ENCODE assay signal across 8 cellular contexts in the genomic region with DNA sequence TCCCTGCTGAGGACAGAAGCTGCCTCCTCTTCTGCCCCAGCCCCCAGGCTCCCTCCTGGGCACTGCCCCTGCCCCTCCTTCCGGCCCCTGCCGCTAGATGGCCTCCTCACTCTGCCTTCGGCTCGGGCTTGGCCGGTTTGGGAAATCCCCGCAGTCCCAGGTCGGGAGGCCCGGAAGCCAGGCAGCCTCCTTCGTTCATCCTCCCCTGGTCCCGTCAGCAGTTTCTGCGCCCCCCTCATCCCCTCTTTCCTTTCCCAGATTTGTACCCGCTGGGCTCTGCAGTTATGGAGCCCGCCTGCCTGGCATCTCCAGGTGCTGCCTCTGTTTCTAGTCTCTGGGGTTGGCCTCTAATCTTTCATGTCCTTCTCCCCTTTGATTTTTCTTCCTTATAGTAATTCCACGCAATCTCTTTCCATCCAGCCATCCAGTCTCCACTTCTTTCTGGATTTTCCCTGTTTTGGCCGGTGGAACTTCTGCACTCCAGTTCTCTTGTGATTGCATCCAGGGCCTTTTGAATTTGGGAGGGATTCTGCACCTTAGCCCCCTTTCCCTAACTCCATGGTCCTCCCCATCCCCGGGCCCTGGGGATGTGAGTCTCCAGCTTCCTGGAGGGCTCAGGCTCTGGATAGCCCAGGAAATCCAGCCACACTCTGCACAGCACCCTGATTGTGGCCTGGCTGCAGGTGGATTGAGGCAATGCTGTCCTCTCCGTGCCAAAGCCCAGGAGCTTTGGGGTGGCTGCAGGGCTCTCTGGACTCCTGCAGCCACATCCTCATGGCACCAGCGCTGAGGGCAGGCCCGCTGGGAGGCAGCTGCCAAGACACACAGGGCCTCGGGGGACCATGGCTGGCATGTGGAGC. TPM values are rescaled to one million over a fixed set of nuclear protein-coding genes. Genes with fewer than 3 reads are reported as not detected.
DNase-seq lines count a peak whose midpoint lies in the region; ATAC-seq and TF ChIP-seq lines count a peak whose summit lies in the region.

No MANE protein-coding gene starts in this region.

- H3K27me3 ChIP-seq in GM23338 (ENCODE audit: insufficient read depth), result peaks cover 48% of the 10 kb centered on the region
- peaks cover 58% of the 10 kb centered on the region for H3K27me3 ChIP-seq in neural progenitor cell

- H3K27me3 Mint-ChIP-seq in GM23338 (ENCODE audit: insufficient read depth, low read depth, poor library complexity) (peaks cover 58% of the 10 kb centered on the region), endothelial cell (ENCODE audit: unreplicated experiment) (peaks cover 40% of the 10 kb centered on the region), neural progenitor cell (ENCODE audit: insufficient read depth, low read depth) (peaks cover 49% of the 10 kb centered on the region), CD14-positive monocyte (ENCODE audit: low read depth in 3 of 3) (peaks cover 56 to 70% (median 69%) of the 10 kb centered on the region in 3 donors)
- peaks cover 45% of the 10 kb centered on the region for H3K27me3 Mint-ChIP-seq in activated CD4-positive, alpha-beta memory T cell treated with anti-CD3 and anti-CD28 coated beads for 36 hours

- H3K4me2 ChIP-seq in GM23338, result 0 out of 2 replicates have a peak overlapping the region, but pooled peaks have one; percentile 48
- no peak overlapping the region for H3K4me2 ChIP-seq in neural progenitor cell

- no peak overlapping the region for H3K9ac ChIP-seq in neural progenitor cell

- peaks cover 13% of the 10 kb centered on the region; the same call in 1 of the 2 replicates for H3K4me1 ChIP-seq in GM23338 (ENCODE audit: insufficient read depth)
- peaks cover under 1% of the 10 kb centered on the region for H3K4me1 ChIP-seq in neural progenitor cell

- H3K79me2 ChIP-seq in GM23338 (replicated peaks; ENCODE audit: insufficient read depth), result no peaks in the 10 kb centered on the region
- H3K79me2 ChIP-seq in neural progenitor cell (ENCODE audit: low read depth), result no peaks in the 10 kb centered on the region

- DNase-seq in NCI-H82 (lab: John Stamatoyannopoulos, UW), result peak; percentile 42
- DNase-seq in NCI-H82 treated with DMSO at 0.1 percent for 48 hours (lab: John Stamatoyannopoulos, UW; ENCODE audit: unreplicated experiment), result no peak
- peak; percentile 87 for DNase-seq in GM23338 (ENCODE audit: low spot score)
- DNase-seq in LNCaP clone FGC (ENCODE audit: low read depth), result no peak
- peak; percentile 82 for DNase-seq in activated CD4-positive, alpha-beta memory T cell treated with anti-CD3 and anti-CD28 coated beads for 36 hours
- DNase-seq in endothelial cell (ENCODE audit: low spot score), result peak; percentile 85
- peak; percentile 86 for DNase-seq in neural progenitor cell (ENCODE audit: low spot score)
- DNase-seq in CD14-positive monocyte (ENCODE audit: low spot score), result no peak

- intact Hi-C loops in activated CD4-positive, alpha-beta memory T cell treated with anti-CD3 and anti-CD28 coated beads for 36 hours (cut with micrococcal nuclease), result loop anchor here (1.0 kb wide), 1 partner anchor 660 kb away; no protein-coding TSS in a partner anchor
- intact Hi-C loops in CD14-positive monocyte (cut with micrococcal nuclease), result no loop called here

- H4K20me1 ChIP-seq in GM23338 (replicated peaks; ENCODE audit: insufficient read depth) (peaks cover 10% of the 10 kb centered on the region; the same call in 1 of the 2 replicates), neural progenitor cell (ENCODE audit: low read depth) (peaks cover 32% of the 10 kb centered on the region)

- no peak overlapping the region for H3K4me3 ChIP-seq in GM23338
- no peak overlapping the region for H3K4me3 ChIP-seq in LNCaP clone FGC (ENCODE audit: low read depth, low read length)
- H3K4me3 ChIP-seq in neural progenitor cell, result no peak overlapping the region

- H3K36me3 ChIP-seq in GM23338 (ENCODE audit: insufficient read depth) (no peaks in the 10 kb centered on the region), neural progenitor cell (no peaks in the 10 kb centered on the region)

- H3K4me3 Mint-ChIP-seq in GM23338 (peak overlapping the region; percentile 0; the same call in 1 of the 3 replicates), endothelial cell (ENCODE audit: unreplicated experiment) (no peak overlapping the region), neural progenitor cell (peak overlapping the region; percentile 0), CD14-positive monocyte (peak overlapping the region in 1 of 2 donors; percentile 71)
- no peak overlapping the region for H3K4me3 Mint-ChIP-seq in activated CD4-positive, alpha-beta memory T cell treated with anti-CD3 and anti-CD28 coated beads for 36 hours

- TF ChIP-seq CTCF in GM23338 (conservative IDR thresholded peaks at IDR 0.05; ENCODE audit: low read depth in 2 of 2) (peak; percentile 64 to 92), LNCaP clone FGC (IDR thresholded peaks at IDR 0.05; ENCODE audit: control insufficient read depth, extremely low read depth, insufficient read depth) (peak; percentile 98), endothelial cell (IDR thresholded peaks at IDR 0.05; ENCODE audit: unreplicated experiment) (peak; percentile 50), neural progenitor cell (IDR thresholded peaks at IDR 0.05) (peak; percentile 81), CD14-positive monocyte (IDR thresholded peaks at IDR 0.05) (no peak)

- ATAC-seq in GM23338, result peak; percentile 74

- CTCF ChIA-PET in activated CD4-positive, alpha-beta memory T cell treated with anti-CD3 and anti-CD28 coated beads for 36 hours (lab: Charles Lee), result interaction anchor here (1.0 to 1.3 kb wide), 2 partner anchors 657 to 659 kb away, joined by 5 read pairs; no protein-coding TSS in a partner anchor

- H3F3A ChIP-seq in GM23338 (replicated peaks; ENCODE audit: low read depth), result no peaks in the 10 kb centered on the region
- H3F3A ChIP-seq in neural progenitor cell (ENCODE audit: low read depth), result no peaks in the 10 kb centered on the region

- H3K9me2 ChIP-seq in GM23338 (ENCODE audit: insufficient read depth), result no peaks in the 10 kb centered on the region

- POLR2A ChIA-PET in activated CD4-positive, alpha-beta memory T cell treated with anti-CD3 and anti-CD28 coated beads for 36 hours (lab: Charles Lee), result no interaction called here

- H3K36me3 Mint-ChIP-seq in GM23338 (ENCODE audit: low read depth) (no peaks in the 10 kb centered on the region), endothelial cell (ENCODE audit: low read depth, unreplicated experiment) (peaks cover 4% of the 10 kb centered on the region), neural progenitor cell (no peaks in the 10 kb centered on the region), CD14-positive monocyte (peaks cover 2 to 5% of the 10 kb centered on the region in 2 donors)
- H3K36me3 Mint-ChIP-seq in activated CD4-positive, alpha-beta memory T cell treated with anti-CD3 and anti-CD28 coated beads for 36 hours, result no peaks in the 10 kb centered on the region

- H3K4me1 Mint-ChIP-seq in GM23338 (peaks cover 39% of the 10 kb centered on the region), endothelial cell (ENCODE audit: unreplicated experiment) (peaks cover 20% of the 10 kb centered on the region), neural progenitor cell (peaks cover 20% of the 10 kb centered on the region), CD14-positive monocyte (peaks cover 11% of the 10 kb centered on the region)
- H3K4me1 Mint-ChIP-seq in activated CD4-positive, alpha-beta memory T cell treated with anti-CD3 and anti-CD28 coated beads for 36 hours (ENCODE audit: low read depth), result peaks cover 17% of the 10 kb centered on the region

- H2AFZ ChIP-seq in GM23338, result no peak overlapping the region
- no peak overlapping the region for H2AFZ ChIP-seq in neural progenitor cell (replicated peaks)

- H3K27ac Mint-ChIP-seq in GM23338 (no peak overlapping the region), endothelial cell (ENCODE audit: unreplicated experiment) (no peak overlapping the region), neural progenitor cell (no peak overlapping the region), CD14-positive monocyte (peak overlapping the region in 1 of 7 donors; percentile 4)
- H3K27ac Mint-ChIP-seq in activated CD4-positive, alpha-beta memory T cell treated with anti-CD3 and anti-CD28 coated beads for 36 hours, result no peak overlapping the region

- H3K9me3 Mint-ChIP-seq in GM23338 (peaks cover 7% of the 10 kb centered on the region), endothelial cell (ENCODE audit: unreplicated experiment) (no peaks in the 10 kb centered on the region), neural progenitor cell (peaks cover 4% of the 10 kb centered on the region), CD14-positive monocyte (peaks cover 2 to 17% (median 5%) of the 10 kb centered on the region in 7 donors)
- peaks cover 2% of the 10 kb centered on the region for H3K9me3 Mint-ChIP-seq in activated CD4-positive, alpha-beta memory T cell treated with anti-CD3 and anti-CD28 coated beads for 36 hours

- H3K27ac ChIP-seq in GM23338 (ENCODE audit: low read depth), result no peak overlapping the region
- H3K27ac ChIP-seq in neural progenitor cell, result no peak overlapping the region

- H3K9me3 ChIP-seq in neural progenitor cell (ENCODE audit: low read depth), result no peaks in the 10 kb centered on the region

TF ChIP-seq in GM23338, 12 proteins besides CTCF, POLR2A, EP300 and RAD21 (continues in another document):
- no peak for TF ChIP-seq ZNF331 (CRISPR knock-in tag; IDR thresholded peaks at IDR 0.05; ENCODE audit: low read depth)

RNA-seq across cellular contexts. Expression of a gene that starts 3.3 kb away (rescaled TPM):
- not detected in 2 replicates for total RNA-seq in GM23338 (2014; rRNA removed; shearing (Covaris generic))
- polyA plus RNA-seq in GM23338 (2016; fragmentation: Nextera tagmentation; extraction: Ambion mirVana) (not detected in 2 replicates), CD14-positive monocyte (not detected)
- not detected for total RNA-seq in activated CD4-positive, alpha-beta memory T cell treated with anti-CD3 and anti-CD28 coated beads for 36 hours
- total RNA-seq in endothelial cell (ENCODE audit: unreplicated experiment) (0.26 TPM), neural progenitor cell (ENCODE audit: low replicate concordance) (0.03 TPM in 1 of 2 replicates, not detected in the other)

Comparison
In these comparisons a context has a peak if more than half of its experiments do, and no peak if none do; other contexts are left out.
1. DNase-seq: peak in NCI-H82 (single experiment), GM23338 (single experiment), activated CD4-positive, alpha-beta memory T cell treated with anti-CD3 and anti-CD28 coated beads for 36 hours (single experiment), endothelial cell (single experiment) and neural progenitor cell (single experiment); none in NCI-H82 treated with DMSO at 0.1 percent for 48 hours (single experiment), LNCaP clone FGC (single experiment) and CD14-positive monocyte (single experiment).
2. H3K4me3 Mint-ChIP-seq: peak in GM23338 (single experiment) and neural progenitor cell (single experiment); none in activated CD4-positive, alpha-beta memory T cell treated with anti-CD3 and anti-CD28 coated beads for 36 hours (single experiment) and endothelial cell (single experiment).